Comparison of ENCODE assay signal across 1 cellular context in the genomic region with DNA sequence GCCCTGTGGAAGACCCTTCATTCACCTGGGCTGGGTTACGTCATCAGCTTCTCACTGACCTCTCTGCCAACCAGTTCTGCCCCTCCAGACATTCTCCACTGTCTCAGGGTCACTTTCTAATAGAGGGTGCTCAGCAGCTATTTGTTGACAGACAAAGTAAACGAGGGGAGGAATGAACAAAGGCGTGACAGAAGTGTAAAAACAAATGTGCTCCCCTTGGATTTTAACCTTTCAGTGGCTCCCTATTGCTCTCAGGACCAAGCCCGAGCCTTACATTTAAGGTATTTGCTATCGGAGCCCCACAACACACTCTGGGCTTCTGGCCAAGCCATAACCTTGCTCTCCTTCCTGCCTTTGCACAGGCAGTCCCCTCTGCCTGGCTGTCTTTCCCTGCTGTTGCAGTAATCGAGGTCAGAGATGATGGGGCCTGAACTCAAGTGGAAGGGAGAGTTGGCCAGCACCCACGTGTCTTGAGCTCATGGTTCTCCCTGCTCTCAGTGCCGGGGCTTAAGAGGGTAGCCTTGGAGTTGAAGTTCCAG.
A peak's percentile ranks its signal among the peaks of the same experiment; 100 is the strongest.
TF ChIP-seq lines count a peak whose summit lies in the region.

No MANE protein-coding gene starts in this region.

TF ChIP-seq in K562, 482 proteins besides CTCF, POLR2A, EP300 and RAD21 (continued from another document and continues in another):
- TF ChIP-seq, protein P1, sequence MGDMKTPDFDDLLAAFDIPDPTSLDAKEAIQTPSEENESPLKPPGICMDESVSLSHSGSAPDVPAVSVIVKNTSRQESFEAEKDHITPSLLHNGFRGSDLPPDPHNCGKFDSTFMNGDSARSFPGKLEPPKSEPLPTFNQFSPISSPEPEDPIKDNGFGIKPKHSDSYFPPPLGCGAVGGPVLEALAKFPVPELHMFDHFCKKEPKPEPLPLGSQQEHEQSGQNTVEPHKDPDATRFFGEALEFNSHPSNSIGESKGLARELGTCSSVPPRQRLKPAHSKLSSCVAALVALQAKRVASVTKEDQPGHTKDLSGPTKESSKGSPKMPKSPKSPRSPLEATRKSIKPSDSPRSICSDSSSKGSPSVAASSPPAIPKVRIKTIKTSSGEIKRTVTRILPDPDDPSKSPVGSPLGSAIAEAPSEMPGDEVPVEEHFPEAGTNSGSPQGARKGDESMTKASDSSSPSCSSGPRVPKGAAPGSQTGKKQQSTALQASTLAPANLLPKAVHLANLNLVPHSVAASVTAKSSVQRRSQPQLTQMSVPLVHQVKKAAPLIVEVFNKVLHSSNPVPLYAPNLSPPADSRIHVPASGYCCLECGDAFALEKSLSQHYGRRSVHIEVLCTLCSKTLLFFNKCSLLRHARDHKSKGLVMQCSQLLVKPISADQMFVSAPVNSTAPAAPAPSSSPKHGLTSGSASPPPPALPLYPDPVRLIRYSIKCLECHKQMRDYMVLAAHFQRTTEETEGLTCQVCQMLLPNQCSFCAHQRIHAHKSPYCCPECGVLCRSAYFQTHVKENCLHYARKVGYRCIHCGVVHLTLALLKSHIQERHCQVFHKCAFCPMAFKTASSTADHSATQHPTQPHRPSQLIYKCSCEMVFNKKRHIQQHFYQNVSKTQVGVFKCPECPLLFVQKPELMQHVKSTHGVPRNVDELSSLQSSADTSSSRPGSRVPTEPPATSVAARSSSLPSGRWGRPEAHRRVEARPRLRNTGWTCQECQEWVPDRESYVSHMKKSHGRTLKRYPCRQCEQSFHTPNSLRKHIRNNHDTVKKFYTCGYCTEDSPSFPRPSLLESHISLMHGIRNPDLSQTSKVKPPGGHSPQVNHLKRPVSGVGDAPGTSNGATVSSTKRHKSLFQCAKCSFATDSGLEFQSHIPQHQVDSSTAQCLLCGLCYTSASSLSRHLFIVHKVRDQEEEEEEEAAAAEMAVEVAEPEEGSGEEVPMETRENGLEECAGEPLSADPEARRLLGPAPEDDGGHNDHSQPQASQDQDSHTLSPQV (IDR thresholded peaks at IDR 0.05), result peak; percentile 87
- peak; percentile 57 for TF ChIP-seq DPF2 (IDR thresholded peaks at IDR 0.05)
- TF ChIP-seq CXXC5 (CRISPR knock-in tag; IDR thresholded peaks at IDR 0.05), result peak; percentile 48; the same call in 1 of the 2 replicates
- peak; percentile 56 for TF ChIP-seq ETV1 (tag; conservative IDR thresholded peaks at IDR 0.05; ENCODE audit: low read depth)
- no peak for TF ChIP-seq GATAD2B (IDR thresholded peaks at IDR 0.05; ENCODE audit: borderline replicate concordance)
- TF ChIP-seq JUND (IDR thresholded peaks at IDR 0.05; ENCODE audit: borderline replicate concordance, low read depth, low read length), result no peak
- peak; percentile 21; the same call in 1 of the 3 replicates for TF ChIP-seq JUND (tag; IDR thresholded peaks at IDR 0.05; ENCODE audit: borderline replicate concordance, low read depth, low read length)
- TF ChIP-seq TGIF2 (CRISPR knock-in tag; IDR thresholded peaks at IDR 0.05), result no peak
- TF ChIP-seq, protein P2, sequence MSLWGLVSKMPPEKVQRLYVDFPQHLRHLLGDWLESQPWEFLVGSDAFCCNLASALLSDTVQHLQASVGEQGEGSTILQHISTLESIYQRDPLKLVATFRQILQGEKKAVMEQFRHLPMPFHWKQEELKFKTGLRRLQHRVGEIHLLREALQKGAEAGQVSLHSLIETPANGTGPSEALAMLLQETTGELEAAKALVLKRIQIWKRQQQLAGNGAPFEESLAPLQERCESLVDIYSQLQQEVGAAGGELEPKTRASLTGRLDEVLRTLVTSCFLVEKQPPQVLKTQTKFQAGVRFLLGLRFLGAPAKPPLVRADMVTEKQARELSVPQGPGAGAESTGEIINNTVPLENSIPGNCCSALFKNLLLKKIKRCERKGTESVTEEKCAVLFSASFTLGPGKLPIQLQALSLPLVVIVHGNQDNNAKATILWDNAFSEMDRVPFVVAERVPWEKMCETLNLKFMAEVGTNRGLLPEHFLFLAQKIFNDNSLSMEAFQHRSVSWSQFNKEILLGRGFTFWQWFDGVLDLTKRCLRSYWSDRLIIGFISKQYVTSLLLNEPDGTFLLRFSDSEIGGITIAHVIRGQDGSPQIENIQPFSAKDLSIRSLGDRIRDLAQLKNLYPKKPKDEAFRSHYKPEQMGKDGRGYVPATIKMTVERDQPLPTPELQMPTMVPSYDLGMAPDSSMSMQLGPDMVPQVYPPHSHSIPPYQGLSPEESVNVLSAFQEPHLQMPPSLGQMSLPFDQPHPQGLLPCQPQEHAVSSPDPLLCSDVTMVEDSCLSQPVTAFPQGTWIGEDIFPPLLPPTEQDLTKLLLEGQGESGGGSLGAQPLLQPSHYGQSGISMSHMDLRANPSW (CRISPR knock-in tag; IDR thresholded peaks at IDR 0.05), result 0 out of 2 replicates have a peak, but pooled peaks have one; percentile 6
- peak; percentile 92 for TF ChIP-seq NFIC (IDR thresholded peaks at IDR 0.05)
- peak; percentile 66 for TF ChIP-seq ARID1B (IDR thresholded peaks at IDR 0.05)
- TF ChIP-seq ZNF75A (CRISPR knock-in tag; IDR thresholded peaks at IDR 0.05), result 0 out of 2 replicates have a peak, but pooled peaks have one; percentile 19
- 0 out of 2 replicates have a peak, but pooled peaks have one; percentile 26 for TF ChIP-seq MECOM (CRISPR knock-in tag; IDR thresholded peaks at IDR 0.05)
- TF ChIP-seq TARDBP (IDR thresholded peaks at IDR 0.05), result 0 out of 2 replicates have a peak, but pooled peaks have one; percentile 16
- TF ChIP-seq, protein P3, sequence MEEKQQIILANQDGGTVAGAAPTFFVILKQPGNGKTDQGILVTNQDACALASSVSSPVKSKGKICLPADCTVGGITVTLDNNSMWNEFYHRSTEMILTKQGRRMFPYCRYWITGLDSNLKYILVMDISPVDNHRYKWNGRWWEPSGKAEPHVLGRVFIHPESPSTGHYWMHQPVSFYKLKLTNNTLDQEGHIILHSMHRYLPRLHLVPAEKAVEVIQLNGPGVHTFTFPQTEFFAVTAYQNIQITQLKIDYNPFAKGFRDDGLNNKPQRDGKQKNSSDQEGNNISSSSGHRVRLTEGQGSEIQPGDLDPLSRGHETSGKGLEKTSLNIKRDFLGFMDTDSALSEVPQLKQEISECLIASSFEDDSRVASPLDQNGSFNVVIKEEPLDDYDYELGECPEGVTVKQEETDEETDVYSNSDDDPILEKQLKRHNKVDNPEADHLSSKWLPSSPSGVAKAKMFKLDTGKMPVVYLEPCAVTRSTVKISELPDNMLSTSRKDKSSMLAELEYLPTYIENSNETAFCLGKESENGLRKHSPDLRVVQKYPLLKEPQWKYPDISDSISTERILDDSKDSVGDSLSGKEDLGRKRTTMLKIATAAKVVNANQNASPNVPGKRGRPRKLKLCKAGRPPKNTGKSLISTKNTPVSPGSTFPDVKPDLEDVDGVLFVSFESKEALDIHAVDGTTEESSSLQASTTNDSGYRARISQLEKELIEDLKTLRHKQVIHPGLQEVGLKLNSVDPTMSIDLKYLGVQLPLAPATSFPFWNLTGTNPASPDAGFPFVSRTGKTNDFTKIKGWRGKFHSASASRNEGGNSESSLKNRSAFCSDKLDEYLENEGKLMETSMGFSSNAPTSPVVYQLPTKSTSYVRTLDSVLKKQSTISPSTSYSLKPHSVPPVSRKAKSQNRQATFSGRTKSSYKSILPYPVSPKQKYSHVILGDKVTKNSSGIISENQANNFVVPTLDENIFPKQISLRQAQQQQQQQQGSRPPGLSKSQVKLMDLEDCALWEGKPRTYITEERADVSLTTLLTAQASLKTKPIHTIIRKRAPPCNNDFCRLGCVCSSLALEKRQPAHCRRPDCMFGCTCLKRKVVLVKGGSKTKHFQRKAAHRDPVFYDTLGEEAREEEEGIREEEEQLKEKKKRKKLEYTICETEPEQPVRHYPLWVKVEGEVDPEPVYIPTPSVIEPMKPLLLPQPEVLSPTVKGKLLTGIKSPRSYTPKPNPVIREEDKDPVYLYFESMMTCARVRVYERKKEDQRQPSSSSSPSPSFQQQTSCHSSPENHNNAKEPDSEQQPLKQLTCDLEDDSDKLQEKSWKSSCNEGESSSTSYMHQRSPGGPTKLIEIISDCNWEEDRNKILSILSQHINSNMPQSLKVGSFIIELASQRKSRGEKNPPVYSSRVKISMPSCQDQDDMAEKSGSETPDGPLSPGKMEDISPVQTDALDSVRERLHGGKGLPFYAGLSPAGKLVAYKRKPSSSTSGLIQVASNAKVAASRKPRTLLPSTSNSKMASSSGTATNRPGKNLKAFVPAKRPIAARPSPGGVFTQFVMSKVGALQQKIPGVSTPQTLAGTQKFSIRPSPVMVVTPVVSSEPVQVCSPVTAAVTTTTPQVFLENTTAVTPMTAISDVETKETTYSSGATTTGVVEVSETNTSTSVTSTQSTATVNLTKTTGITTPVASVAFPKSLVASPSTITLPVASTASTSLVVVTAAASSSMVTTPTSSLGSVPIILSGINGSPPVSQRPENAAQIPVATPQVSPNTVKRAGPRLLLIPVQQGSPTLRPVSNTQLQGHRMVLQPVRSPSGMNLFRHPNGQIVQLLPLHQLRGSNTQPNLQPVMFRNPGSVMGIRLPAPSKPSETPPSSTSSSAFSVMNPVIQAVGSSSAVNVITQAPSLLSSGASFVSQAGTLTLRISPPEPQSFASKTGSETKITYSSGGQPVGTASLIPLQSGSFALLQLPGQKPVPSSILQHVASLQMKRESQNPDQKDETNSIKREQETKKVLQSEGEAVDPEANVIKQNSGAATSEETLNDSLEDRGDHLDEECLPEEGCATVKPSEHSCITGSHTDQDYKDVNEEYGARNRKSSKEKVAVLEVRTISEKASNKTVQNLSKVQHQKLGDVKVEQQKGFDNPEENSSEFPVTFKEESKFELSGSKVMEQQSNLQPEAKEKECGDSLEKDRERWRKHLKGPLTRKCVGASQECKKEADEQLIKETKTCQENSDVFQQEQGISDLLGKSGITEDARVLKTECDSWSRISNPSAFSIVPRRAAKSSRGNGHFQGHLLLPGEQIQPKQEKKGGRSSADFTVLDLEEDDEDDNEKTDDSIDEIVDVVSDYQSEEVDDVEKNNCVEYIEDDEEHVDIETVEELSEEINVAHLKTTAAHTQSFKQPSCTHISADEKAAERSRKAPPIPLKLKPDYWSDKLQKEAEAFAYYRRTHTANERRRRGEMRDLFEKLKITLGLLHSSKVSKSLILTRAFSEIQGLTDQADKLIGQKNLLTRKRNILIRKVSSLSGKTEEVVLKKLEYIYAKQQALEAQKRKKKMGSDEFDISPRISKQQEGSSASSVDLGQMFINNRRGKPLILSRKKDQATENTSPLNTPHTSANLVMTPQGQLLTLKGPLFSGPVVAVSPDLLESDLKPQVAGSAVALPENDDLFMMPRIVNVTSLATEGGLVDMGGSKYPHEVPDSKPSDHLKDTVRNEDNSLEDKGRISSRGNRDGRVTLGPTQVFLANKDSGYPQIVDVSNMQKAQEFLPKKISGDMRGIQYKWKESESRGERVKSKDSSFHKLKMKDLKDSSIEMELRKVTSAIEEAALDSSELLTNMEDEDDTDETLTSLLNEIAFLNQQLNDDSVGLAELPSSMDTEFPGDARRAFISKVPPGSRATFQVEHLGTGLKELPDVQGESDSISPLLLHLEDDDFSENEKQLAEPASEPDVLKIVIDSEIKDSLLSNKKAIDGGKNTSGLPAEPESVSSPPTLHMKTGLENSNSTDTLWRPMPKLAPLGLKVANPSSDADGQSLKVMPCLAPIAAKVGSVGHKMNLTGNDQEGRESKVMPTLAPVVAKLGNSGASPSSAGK (IDR thresholded peaks at IDR 0.05), result peak; percentile 89
- 0 out of 4 replicates have a peak, but pooled peaks of 1 of the 2 experiments have one; percentile 17 for TF ChIP-seq NRF1 (conservative IDR thresholded peaks at IDR 0.05 in 1 of 2, IDR thresholded peaks at IDR 0.05 in 1 of 2)
- TF ChIP-seq ZNF274 (IDR thresholded peaks at IDR 0.05; ENCODE audit: borderline replicate concordance, low read depth, low read length), result no peak
- peak; percentile 73; the same call in 1 of the 2 replicates for TF ChIP-seq DMBX1 (CRISPR knock-in tag; IDR thresholded peaks at IDR 0.05; ENCODE audit: borderline replicate concordance)
- 0 out of 2 replicates have a peak, but pooled peaks have one; percentile 22 for TF ChIP-seq ZNF175 (CRISPR knock-in tag; IDR thresholded peaks at IDR 0.05; ENCODE audit: low read depth)
- peak; percentile 53; the same call in 1 of the 2 replicates for TF ChIP-seq CTBP1 (IDR thresholded peaks at IDR 0.05; ENCODE audit: borderline replicate concordance)
- TF ChIP-seq ETV5 (CRISPR knock-in tag; IDR thresholded peaks at IDR 0.05; ENCODE audit: low read depth), result peak; percentile 61; the same call in 1 of the 2 replicates
- peak; percentile 63; the same call in 1 of the 2 replicates for TF ChIP-seq SMAD4 (CRISPR knock-in tag; conservative IDR thresholded peaks at IDR 0.05)
- TF ChIP-seq TCF3 (CRISPR knock-in tag; IDR thresholded peaks at IDR 0.05), result peak; percentile 66
- TF ChIP-seq TAL1 (IDR thresholded peaks at IDR 0.05), result 0 out of 2 replicates have a peak, but pooled peaks have one; percentile 24
- no peak for TF ChIP-seq RBM22 (IDR thresholded peaks at IDR 0.05; ENCODE audit: low read depth, low read length, poor library complexity, severe bottlenecking)
- TF ChIP-seq BRD9 (IDR thresholded peaks at IDR 0.05; ENCODE audit: low read depth, partially characterized antibody), result no peak
- TF ChIP-seq NFATC3 (IDR thresholded peaks at IDR 0.05), result no peak
- peak in 1 of 3 experiments; percentile 11 for TF ChIP-seq YY1 (IDR thresholded peaks at IDR 0.05; ENCODE audit: borderline replicate concordance in 1 of 3, control insufficient read depth in 1 of 3, extremely low read depth in 1 of 3, insufficient read depth in 3 of 3, insufficient read length in 1 of 3, insufficient replicate concordance in 2 of 3, low read depth in 1 of 3, low read length in 2 of 3)
- TF ChIP-seq, protein P4, sequence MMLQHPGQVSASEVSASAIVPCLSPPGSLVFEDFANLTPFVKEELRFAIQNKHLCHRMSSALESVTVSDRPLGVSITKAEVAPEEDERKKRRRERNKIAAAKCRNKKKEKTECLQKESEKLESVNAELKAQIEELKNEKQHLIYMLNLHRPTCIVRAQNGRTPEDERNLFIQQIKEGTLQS (IDR thresholded peaks at IDR 0.05), result peak; percentile 56
- TF ChIP-seq, protein P4 (CRISPR knock-in tag; conservative IDR thresholded peaks at IDR 0.05), result no peak
- TF ChIP-seq ZNF23 (CRISPR knock-in tag; IDR thresholded peaks at IDR 0.05), result no peak
- TF ChIP-seq, protein P5, sequence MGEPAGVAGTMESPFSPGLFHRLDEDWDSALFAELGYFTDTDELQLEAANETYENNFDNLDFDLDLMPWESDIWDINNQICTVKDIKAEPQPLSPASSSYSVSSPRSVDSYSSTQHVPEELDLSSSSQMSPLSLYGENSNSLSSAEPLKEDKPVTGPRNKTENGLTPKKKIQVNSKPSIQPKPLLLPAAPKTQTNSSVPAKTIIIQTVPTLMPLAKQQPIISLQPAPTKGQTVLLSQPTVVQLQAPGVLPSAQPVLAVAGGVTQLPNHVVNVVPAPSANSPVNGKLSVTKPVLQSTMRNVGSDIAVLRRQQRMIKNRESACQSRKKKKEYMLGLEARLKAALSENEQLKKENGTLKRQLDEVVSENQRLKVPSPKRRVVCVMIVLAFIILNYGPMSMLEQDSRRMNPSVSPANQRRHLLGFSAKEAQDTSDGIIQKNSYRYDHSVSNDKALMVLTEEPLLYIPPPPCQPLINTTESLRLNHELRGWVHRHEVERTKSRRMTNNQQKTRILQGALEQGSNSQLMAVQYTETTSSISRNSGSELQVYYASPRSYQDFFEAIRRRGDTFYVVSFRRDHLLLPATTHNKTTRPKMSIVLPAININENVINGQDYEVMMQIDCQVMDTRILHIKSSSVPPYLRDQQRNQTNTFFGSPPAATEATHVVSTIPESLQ (CRISPR knock-in tag; IDR thresholded peaks at IDR 0.05), result peak; percentile 74
